Comparison of ENCODE assay signal across 8 cellular contexts in the genomic region with DNA sequence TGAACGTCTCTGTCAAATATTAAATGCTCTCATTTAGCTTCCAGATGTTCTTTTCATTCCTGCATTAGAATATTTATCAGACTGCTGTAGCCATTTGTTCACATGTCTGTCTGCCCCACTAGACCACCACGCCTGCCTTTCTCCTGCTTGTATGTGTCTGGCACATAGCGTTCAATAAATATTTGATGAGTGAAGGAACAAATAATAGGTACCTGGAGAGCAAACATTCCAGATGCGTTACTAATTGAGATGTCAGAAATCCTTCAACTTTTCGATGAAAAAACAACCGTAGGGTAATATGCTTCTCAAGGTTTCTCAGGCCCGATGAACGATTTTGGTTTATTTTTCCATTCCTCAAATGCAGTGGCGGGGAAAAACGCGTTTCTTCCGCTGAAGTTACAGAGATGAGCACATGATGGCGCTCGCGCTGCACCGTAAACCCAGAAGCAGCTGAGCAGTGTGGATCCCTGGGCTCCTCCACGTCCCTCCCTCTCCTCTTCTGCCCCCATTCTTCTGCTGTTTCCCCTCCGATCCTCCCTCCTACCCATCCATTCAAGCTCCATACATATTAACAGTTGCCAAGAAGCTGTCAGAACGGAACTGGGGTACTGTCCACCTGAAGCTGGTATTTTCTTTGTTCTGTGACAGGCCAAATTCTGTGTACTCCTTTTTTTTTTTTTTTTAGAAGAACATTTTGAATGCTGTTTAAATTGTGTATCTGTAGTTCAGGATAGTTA.
DNase-seq lines count a peak whose midpoint lies in the region; ATAC-seq, FAIRE-seq and TF ChIP-seq lines count a peak whose summit lies in the region.

No MANE protein-coding gene starts in this region.

- TF ChIP-seq CTCF in fibroblast of the aortic adventitia (IDR thresholded peaks at IDR 0.05; ENCODE audit: insufficient read depth, low read length) = peak; percentile 81

- no peaks in the 10 kb centered on the region for H3K36me3 ChIP-seq in neuron (ENCODE audit: insufficient read depth, low read length)

- ATAC-seq in SK-N-SH treated with all-trans-retinoic acid at 6 μM for 48 hours = peak; percentile 97
- ATAC-seq in HG02852 (IDR thresholded peaks at IDR 0.05; ENCODE audit: unreplicated experiment) = no peak

- H3K9me3 ChIP-seq in neuron (ENCODE audit: low read length) = no peaks in the 10 kb centered on the region

- DNase-seq in 8988T (peak; percentile 11), GM12891 (ENCODE audit: insufficient read length, low spot score) (peak; percentile 28), NCI-H1048 (lab: John Stamatoyannopoulos, UW) (peak; percentile 46), fibroblast of the aortic adventitia (ENCODE audit: low read depth) (peak; percentile 79)
- DNase-seq in activated effector memory CD4-positive, alpha-beta T cell treated with anti-CD3 and anti-CD28 coated beads, Interleukin-2, amount 50 U/mL, for 16 hours = no peak

- FAIRE-seq in GM12891 (lab: Jason Lieb, UNC) = peak; percentile 71

- H3K4me1 ChIP-seq in neuron (ENCODE audit: insufficient read depth, low read length) = peaks cover 2% of the 10 kb centered on the region

- peak overlapping the region; percentile 62 for H3K4me3 ChIP-seq in fibroblast of the aortic adventitia (ENCODE audit: low read depth, low read length)
- H3K4me3 ChIP-seq in neuron (ENCODE audit: low read length) = peak overlapping the region; percentile 27

- peak overlapping the region; percentile 33 for H2AFZ ChIP-seq in neuron (ENCODE audit: low read depth, low read length)

- no peak for TF ChIP-seq POLR2A in GM12891 (IDR thresholded peaks at IDR 0.05; ENCODE audit: low read depth, low read length)

- no peaks in the 10 kb centered on the region for H3K27me3 ChIP-seq in neuron (ENCODE audit: insufficient read depth, low read length)

TF ChIP-seq in GM12891, 5 proteins besides CTCF, POLR2A, EP300 and RAD21:
- TF ChIP-seq PAX5 (IDR thresholded peaks at IDR 0.05; ENCODE audit: insufficient read depth, low read length, severe bottlenecking) = no peak
- TF ChIP-seq POLR2AphosphoS5 (IDR thresholded peaks at IDR 0.05; ENCODE audit: low read depth, low read length) = no peak
- no peak for TF ChIP-seq POU2F2 (IDR thresholded peaks at IDR 0.05; ENCODE audit: low read depth, low read length)
- no peak for TF ChIP-seq TAF1 (IDR thresholded peaks at IDR 0.05; ENCODE audit: low read depth, low read length)
- no peak for TF ChIP-seq SPI1 (IDR thresholded peaks at IDR 0.05; ENCODE audit: low read depth, low read length)

TF ChIP-seq in SK-N-SH treated with all-trans-retinoic acid at 6 μM for 48 hours, 23 proteins besides CTCF, POLR2A, EP300 and RAD21:
- no peak for TF ChIP-seq ISL1 (CRISPR knock-in tag; IDR thresholded peaks at IDR 0.05)
- TF ChIP-seq, protein P1, sequence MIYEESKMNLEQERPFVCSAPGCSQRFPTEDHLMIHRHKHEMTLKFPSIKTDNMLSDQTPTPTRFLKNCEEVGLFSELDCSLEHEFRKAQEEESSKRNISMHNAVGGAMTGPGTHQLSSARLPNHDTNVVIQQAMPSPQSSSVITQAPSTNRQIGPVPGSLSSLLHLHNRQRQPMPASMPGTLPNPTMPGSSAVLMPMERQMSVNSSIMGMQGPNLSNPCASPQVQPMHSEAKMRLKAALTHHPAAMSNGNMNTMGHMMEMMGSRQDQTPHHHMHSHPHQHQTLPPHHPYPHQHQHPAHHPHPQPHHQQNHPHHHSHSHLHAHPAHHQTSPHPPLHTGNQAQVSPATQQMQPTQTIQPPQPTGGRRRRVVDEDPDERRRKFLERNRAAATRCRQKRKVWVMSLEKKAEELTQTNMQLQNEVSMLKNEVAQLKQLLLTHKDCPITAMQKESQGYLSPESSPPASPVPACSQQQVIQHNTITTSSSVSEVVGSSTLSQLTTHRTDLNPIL (CRISPR knock-in tag; IDR thresholded peaks at IDR 0.05; ENCODE audit: low read depth) = no peak
- no peak for TF ChIP-seq PPARA (CRISPR knock-in tag; IDR thresholded peaks at IDR 0.05; ENCODE audit: borderline replicate concordance)
- no peak for TF ChIP-seq SNAI2 (CRISPR knock-in tag; IDR thresholded peaks at IDR 0.05)
- TF ChIP-seq ZC3H10 (CRISPR knock-in tag; IDR thresholded peaks at IDR 0.05) = no peak
- no peak for TF ChIP-seq ZFP30 (CRISPR knock-in tag; IDR thresholded peaks at IDR 0.05)
- TF ChIP-seq OSR1 (CRISPR knock-in tag; IDR thresholded peaks at IDR 0.05) = no peak
- no peak for TF ChIP-seq ZNF8 (CRISPR knock-in tag; IDR thresholded peaks at IDR 0.05)
- no peak for TF ChIP-seq ZNF70 (CRISPR knock-in tag; IDR thresholded peaks at IDR 0.05)
- TF ChIP-seq, protein P2, sequence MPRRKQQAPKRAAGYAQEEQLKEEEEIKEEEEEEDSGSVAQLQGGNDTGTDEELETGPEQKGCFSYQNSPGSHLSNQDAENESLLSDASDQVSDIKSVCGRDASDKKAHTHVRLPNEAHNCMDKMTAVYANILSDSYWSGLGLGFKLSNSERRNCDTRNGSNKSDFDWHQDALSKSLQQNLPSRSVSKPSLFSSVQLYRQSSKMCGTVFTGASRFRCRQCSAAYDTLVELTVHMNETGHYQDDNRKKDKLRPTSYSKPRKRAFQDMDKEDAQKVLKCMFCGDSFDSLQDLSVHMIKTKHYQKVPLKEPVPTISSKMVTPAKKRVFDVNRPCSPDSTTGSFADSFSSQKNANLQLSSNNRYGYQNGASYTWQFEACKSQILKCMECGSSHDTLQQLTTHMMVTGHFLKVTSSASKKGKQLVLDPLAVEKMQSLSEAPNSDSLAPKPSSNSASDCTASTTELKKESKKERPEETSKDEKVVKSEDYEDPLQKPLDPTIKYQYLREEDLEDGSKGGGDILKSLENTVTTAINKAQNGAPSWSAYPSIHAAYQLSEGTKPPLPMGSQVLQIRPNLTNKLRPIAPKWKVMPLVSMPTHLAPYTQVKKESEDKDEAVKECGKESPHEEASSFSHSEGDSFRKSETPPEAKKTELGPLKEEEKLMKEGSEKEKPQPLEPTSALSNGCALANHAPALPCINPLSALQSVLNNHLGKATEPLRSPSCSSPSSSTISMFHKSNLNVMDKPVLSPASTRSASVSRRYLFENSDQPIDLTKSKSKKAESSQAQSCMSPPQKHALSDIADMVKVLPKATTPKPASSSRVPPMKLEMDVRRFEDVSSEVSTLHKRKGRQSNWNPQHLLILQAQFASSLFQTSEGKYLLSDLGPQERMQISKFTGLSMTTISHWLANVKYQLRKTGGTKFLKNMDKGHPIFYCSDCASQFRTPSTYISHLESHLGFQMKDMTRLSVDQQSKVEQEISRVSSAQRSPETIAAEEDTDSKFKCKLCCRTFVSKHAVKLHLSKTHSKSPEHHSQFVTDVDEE (CRISPR knock-in tag; IDR thresholded peaks at IDR 0.05) = no peak
- TF ChIP-seq ARNTL (CRISPR knock-in tag; IDR thresholded peaks at IDR 0.05; ENCODE audit: borderline replicate concordance, low read depth) = no peak
- no peak for TF ChIP-seq BACH2 (CRISPR knock-in tag; IDR thresholded peaks at IDR 0.05; ENCODE audit: borderline replicate concordance)
- no peak for TF ChIP-seq TOX (CRISPR knock-in tag; IDR thresholded peaks at IDR 0.05; ENCODE audit: borderline replicate concordance)
- TF ChIP-seq ZFP3 (CRISPR knock-in tag; IDR thresholded peaks at IDR 0.05) = no peak
- TF ChIP-seq, protein P3, sequence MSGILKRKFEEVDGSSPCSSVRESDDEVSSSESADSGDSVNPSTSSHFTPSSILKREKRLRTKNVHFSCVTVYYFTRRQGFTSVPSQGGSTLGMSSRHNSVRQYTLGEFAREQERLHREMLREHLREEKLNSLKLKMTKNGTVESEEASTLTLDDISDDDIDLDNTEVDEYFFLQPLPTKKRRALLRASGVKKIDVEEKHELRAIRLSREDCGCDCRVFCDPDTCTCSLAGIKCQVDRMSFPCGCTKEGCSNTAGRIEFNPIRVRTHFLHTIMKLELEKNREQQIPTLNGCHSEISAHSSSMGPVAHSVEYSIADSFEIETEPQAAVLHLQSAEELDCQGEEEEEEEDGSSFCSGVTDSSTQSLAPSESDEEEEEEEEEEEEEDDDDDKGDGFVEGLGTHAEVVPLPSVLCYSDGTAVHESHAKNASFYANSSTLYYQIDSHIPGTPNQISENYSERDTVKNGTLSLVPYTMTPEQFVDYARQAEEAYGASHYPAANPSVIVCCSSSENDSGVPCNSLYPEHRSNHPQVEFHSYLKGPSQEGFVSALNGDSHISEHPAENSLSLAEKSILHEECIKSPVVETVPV (CRISPR knock-in tag; IDR thresholded peaks at IDR 0.05) = no peak
- no peak for TF ChIP-seq GLIS3 (CRISPR knock-in tag; IDR thresholded peaks at IDR 0.05)
- TF ChIP-seq ESRRG (CRISPR knock-in tag; IDR thresholded peaks at IDR 0.05) = no peak
- TF ChIP-seq ZNF565 (CRISPR knock-in tag; conservative IDR thresholded peaks at IDR 0.05; ENCODE audit: low read depth) = no peak
- TF ChIP-seq TCF4 (CRISPR knock-in tag; IDR thresholded peaks at IDR 0.05; ENCODE audit: borderline replicate concordance) = no peak
- TF ChIP-seq RARB (CRISPR knock-in tag; IDR thresholded peaks at IDR 0.05) = no peak
TF ChIP-seq in SK-N-SH treated with all-trans-retinoic acid at 6 μM for 48 hours: peak in this region for 0.
